ENCODE assay signal across 20 cellular contexts in the genomic region with DNA sequence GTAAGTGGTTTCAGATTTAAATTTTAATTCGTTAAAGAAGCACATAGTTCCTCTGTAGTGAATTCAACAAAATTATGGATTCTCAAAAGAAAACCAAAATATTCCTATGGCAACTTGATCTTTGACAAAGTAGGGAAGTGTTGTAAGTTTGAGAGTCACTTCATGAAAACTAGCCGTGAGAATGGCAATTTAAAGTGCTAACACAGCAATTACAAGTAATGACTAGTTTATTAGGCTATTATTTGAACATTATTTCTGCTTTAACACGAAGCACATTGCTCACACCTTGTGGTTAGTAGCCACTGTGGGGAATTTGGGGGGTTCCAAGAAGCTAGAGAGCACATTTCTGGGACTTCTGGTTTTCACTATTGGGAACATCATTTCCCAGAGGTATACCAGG.
"Had no signal": no experiment of that assay in that cellular context is flagged by ENCODE, and none has a peak within 500 bp of the region (broad histone marks: within the 10 kb centered on the region; RNA-seq: fewer than 3 reads in every experiment).

No MANE protein-coding gene starts in this region.

- H3K4me1 ChIP-seq: Peyer's patch had no signal

- H3K27me3 ChIP-seq: Peyer's patch had no signal

- ATAC-seq: activated T-cell treated with anti-CD3 and anti-CD28 coated beads, Interleukin-2, amount 50 U/mL, for 4 hours; T-helper 17 cell had no signal

- H3K4me3 Mint-ChIP-seq: activated B cell treated with CpG ODN at 0.5 μM for 24 hours; activated CD4-positive, alpha-beta memory T cell treated with anti-CD3 and anti-CD28 coated beads for 36 hours; activated CD4-positive, alpha-beta T cell treated with anti-CD3 and anti-CD28 coated beads, Interleukin-2, amount 10 ng/mL, durations not matched to agents 7 days and 5 days; activated naive CD4-positive, alpha-beta T cell treated with anti-CD3 and anti-CD28 coated beads for 36 hours; activated naive CD8-positive, alpha-beta T cell; activated T-cell treated with anti-CD3 and anti-CD28 coated beads, Interleukin-2, amount 50 U/mL, for 4 hours; T-helper 17 cell had no signal

- H3K36me3 ChIP-seq: Peyer's patch had no signal

- H3K9me3 ChIP-seq: Peyer's patch had no signal

- H3K4me1 Mint-ChIP-seq: activated B cell treated with CpG ODN at 0.5 μM for 24 hours, T-helper 17 cell had no signal

- H3K27ac Mint-ChIP-seq: activated B cell treated with CpG ODN at 0.5 μM for 24 hours; activated CD4-positive, alpha-beta memory T cell treated with anti-CD3 and anti-CD28 coated beads for 36 hours; activated CD4-positive, alpha-beta T cell treated with anti-CD3 and anti-CD28 coated beads, Interleukin-2, amount 10 ng/mL, durations not matched to agents 7 days and 5 days; activated naive CD4-positive, alpha-beta T cell treated with anti-CD3 and anti-CD28 coated beads for 36 hours; activated naive CD8-positive, alpha-beta T cell; T-helper 17 cell had no signal

- H3K4me3 ChIP-seq: Peyer's patch had no signal

- H3K27me3 Mint-ChIP-seq: activated B cell treated with CpG ODN at 0.5 μM for 24 hours; activated CD4-positive, alpha-beta memory T cell treated with anti-CD3 and anti-CD28 coated beads for 36 hours; activated CD4-positive, alpha-beta T cell treated with anti-CD3 and anti-CD28 coated beads, Interleukin-2, amount 10 ng/mL, durations not matched to agents 7 days and 5 days; activated naive CD8-positive, alpha-beta T cell; T-helper 17 cell had no signal

- H3K36me3 Mint-ChIP-seq: activated CD4-positive, alpha-beta memory T cell treated with anti-CD3 and anti-CD28 coated beads for 36 hours; activated naive CD8-positive, alpha-beta T cell had no signal

- DNase-seq: activated B cell treated with CpG ODN at 0.5 μM for 24 hours; activated CD4-positive, alpha-beta memory T cell treated with anti-CD3 and anti-CD28 coated beads for 36 hours; activated CD4-positive, alpha-beta T cell treated with anti-CD3 and anti-CD28 coated beads for 1 hour; activated CD4-positive, alpha-beta T cell treated with anti-CD3 and anti-CD28 coated beads, Interleukin-2, amount 10 ng/mL, durations not matched to agents 7 days and 5 days; activated CD8-positive, alpha-beta memory T cell treated with anti-CD3 and anti-CD28 coated beads for 24 hours; activated effector memory CD4-positive, alpha-beta T cell treated with anti-CD3 and anti-CD28 coated beads, Interleukin-2, amount 50 U/mL, for 16 hours; activated naive CD4-positive, alpha-beta T cell treated with anti-CD3 and anti-CD28 coated beads for 36 hours; activated T-cell treated with anti-CD3 and anti-CD28 coated beads, Interleukin-2, amount 50 U/mL, for 4 hours; MM.1S; NCI-H146; NCI-H187 treated with DMSO at 0.1 percent for 48 hours; NCI-H2081 treated with DMSO at 0.1 percent for 48 hours; NCI-H446; NCI-H524; Peyer's patch; Right ventricle myocardium superior; T-helper 17 cell; T-helper 9 cell had no signal

- H3K9me3 Mint-ChIP-seq: activated B cell treated with CpG ODN at 0.5 μM for 24 hours; activated CD4-positive, alpha-beta memory T cell treated with anti-CD3 and anti-CD28 coated beads for 36 hours; activated CD4-positive, alpha-beta T cell treated with anti-CD3 and anti-CD28 coated beads, Interleukin-2, amount 10 ng/mL, durations not matched to agents 7 days and 5 days; activated naive CD4-positive, alpha-beta T cell treated with anti-CD3 and anti-CD28 coated beads for 36 hours; activated T-cell treated with anti-CD3 and anti-CD28 coated beads, Interleukin-2, amount 50 U/mL, for 4 hours had no signal

- H3K27ac ChIP-seq: Peyer's patch, RWPE1 had no signal
